ENCODE assay signal across 11 cellular contexts in genomic region chr4:147772459-147772969, GRCh38. TPM values are rescaled to one million over a fixed set of nuclear protein-coding genes. Genes with fewer than 3 reads are reported as not detected.
DNase-seq lines count a peak whose midpoint lies in the region; ATAC-seq and TF ChIP-seq lines count a peak whose summit lies in the region.
"Had no signal": no experiment of that assay in that cellular context is flagged by ENCODE, and none has a peak within 500 bp of the region (broad histone marks: within the 10 kb centered on the region; RNA-seq: fewer than 3 reads in every experiment).

No MANE protein-coding gene starts in this region.

- peaks cover 29% of the 10 kb centered on the region for H3K4me1 Mint-ChIP-seq in MCF 10A (ENCODE audit: insufficient read depth, unreplicated experiment)
- H3K4me1 Mint-ChIP-seq in activated CD4-positive, alpha-beta T cell treated with anti-CD3 and anti-CD28 coated beads for 36 hours, result peaks cover 27% of the 10 kb centered on the region
- H3K4me1 Mint-ChIP-seq: memory B cell had no signal

- H3K27me3 ChIP-seq in breast epithelium (no peaks in the 10 kb centered on the region), left lung (no peaks in the 10 kb centered on the region)

- H3K9me3 ChIP-seq in breast epithelium (no peaks in the 10 kb centered on the region), left lung (no peaks in the 10 kb centered on the region)

- POLR2A ChIA-PET in MCF 10A (lab: Yijun Ruan, JAX), result interaction anchor here (0.6 to 2.3 kb wide), 12 partner anchors 8 to 60 kb away, joined by 3 to 14 read pairs (median 3); partner anchors contain the start of gene ARHGAP10
- POLR2A ChIA-PET in activated CD4-positive, alpha-beta T cell treated with anti-CD3 and anti-CD28 coated beads for 36 hours (lab: Charles Lee), result no interaction called here

- TF ChIP-seq CTCF in MCF 10A (IDR thresholded peaks at IDR 0.05; ENCODE audit: unreplicated experiment) (no peak), breast epithelium (IDR thresholded peaks at IDR 0.05) (no peak), choroid plexus epithelial cell (conservative IDR thresholded peaks at IDR 0.05; ENCODE audit: low read depth, low read length) (no peak), left lung (IDR thresholded peaks at IDR 0.05) (no peak)

- CTCF ChIA-PET in MCF 10A (lab: Yijun Ruan, JAX), result interaction anchor here (1.1 to 5.5 kb wide), 6 partner anchors 20 to 94 kb away, joined by 3 to 24 read pairs (median 3); partner anchors contain the start of gene ARHGAP10
- CTCF ChIA-PET in activated CD4-positive, alpha-beta T cell treated with anti-CD3 and anti-CD28 coated beads for 36 hours (lab: Charles Lee), result interaction anchor here (1.5 kb wide), 1 partner anchor 94 kb away, joined by 6 read pairs; no protein-coding TSS in a partner anchor

- H3K4me1 ChIP-seq in breast epithelium (no peaks in the 10 kb centered on the region), left lung (peaks cover 0 to 19% of the 10 kb centered on the region in 2 donors)

- H3K4me3 ChIP-seq in breast epithelium (no peak overlapping the region), choroid plexus epithelial cell (ENCODE audit: low read depth, low read length) (no peak overlapping the region), left lung (no peak overlapping the region)

- no peaks in the 10 kb centered on the region for H3K36me3 Mint-ChIP-seq in MCF 10A (ENCODE audit: insufficient read depth, unreplicated experiment)
- H3K36me3 Mint-ChIP-seq in activated CD4-positive, alpha-beta T cell treated with anti-CD3 and anti-CD28 coated beads for 36 hours (ENCODE audit: low read depth), result no peaks in the 10 kb centered on the region
- H3K36me3 Mint-ChIP-seq: memory B cell had no signal

- no TSS peak for BruUV-seq in MCF 10A (replicated peaks; lab: Mats Ljungman, UMichigan)

- no peaks in the 10 kb centered on the region for H3K27me3 Mint-ChIP-seq in MCF 10A (ENCODE audit: insufficient read depth, unreplicated experiment)
- no peaks in the 10 kb centered on the region for H3K27me3 Mint-ChIP-seq in activated CD4-positive, alpha-beta T cell treated with anti-CD3 and anti-CD28 coated beads for 36 hours
- H3K27me3 Mint-ChIP-seq: memory B cell had no signal

- DNase-seq in MCF 10A (ENCODE audit: unreplicated experiment) (no peak), breast epithelium (ENCODE audit: low spot score in 2 of 2) (no peak), choroid plexus epithelial cell (ENCODE audit: low read depth) (peak; percentile 67), left lung (no peak), hippocampal formation (lab: John Stamatoyannopoulos, UW) (no peak), COLO668 (lab: John Stamatoyannopoulos, UW; ENCODE audit: unreplicated experiment) (no peak)
- DNase-seq in activated CD4-positive, alpha-beta T cell treated with anti-CD3 and anti-CD28 coated beads for 36 hours, result no peak
- DNase-seq: amygdala, NCI-H1694 had no signal

- peak overlapping the region in 1 of 2 donors; percentile 24 for H3K27ac ChIP-seq in breast epithelium
- peak overlapping the region in 1 of 2 donors; percentile 43 for H3K27ac ChIP-seq in left lung

- H3K27ac Mint-ChIP-seq in MCF 10A (ENCODE audit: low read depth, unreplicated experiment), result peak overlapping the region; percentile 68
- H3K27ac Mint-ChIP-seq in activated CD4-positive, alpha-beta T cell treated with anti-CD3 and anti-CD28 coated beads for 36 hours, result no peak overlapping the region
- H3K27ac Mint-ChIP-seq: memory B cell had no signal

- TF ChIP-seq POLR2A in breast epithelium (IDR thresholded peaks at IDR 0.05), result no peak

- peak overlapping the region; percentile 11 for H3K4me3 Mint-ChIP-seq in MCF 10A (ENCODE audit: unreplicated experiment)
- no peak overlapping the region for H3K4me3 Mint-ChIP-seq in activated CD4-positive, alpha-beta T cell treated with anti-CD3 and anti-CD28 coated beads for 36 hours
- H3K4me3 Mint-ChIP-seq: memory B cell had no signal

- H3K36me3 ChIP-seq in breast epithelium (no peaks in the 10 kb centered on the region), left lung (no peaks in the 10 kb centered on the region)

- ATAC-seq in left lung (peak; percentile 39), HG02571 (IDR thresholded peaks at IDR 0.05; ENCODE audit: unreplicated experiment) (no peak)
- no peak for ATAC-seq in activated CD4-positive, alpha-beta T cell treated with anti-CD3 and anti-CD28 coated beads for 36 hours

- no peaks in the 10 kb centered on the region for H3K9me3 Mint-ChIP-seq in MCF 10A (ENCODE audit: unreplicated experiment)
- no peaks in the 10 kb centered on the region for H3K9me3 Mint-ChIP-seq in activated CD4-positive, alpha-beta T cell treated with anti-CD3 and anti-CD28 coated beads for 36 hours (ENCODE audit: low read depth)
- H3K9me3 Mint-ChIP-seq: memory B cell had no signal

- intact Hi-C loops in MCF 10A (cut with micrococcal nuclease) (no loop called here), breast epithelium (cut with DNase I; ENCODE audit: low total_unique reads) (no loop called here), left lung (cut with DNase I) (no loop called here)
- intact Hi-C loops in activated CD4-positive, alpha-beta T cell treated with anti-CD3 and anti-CD28 coated beads for 36 hours (cut with DNase I, micrococcal nuclease), result no loop called here

RNA-seq across cellular contexts. Expression of gene ARHGAP10, which starts 40.6 kb away (rescaled TPM):
- 22.4 and 24.6 TPM in 2 replicates for total RNA-seq in MCF 10A (2022)
- total RNA-seq in breast epithelium, result 100 to 1,000 TPM in 1 of 3 donors, 10 to 100 TPM in 2; 49.5 to 138 (median 62.6) TPM
- total RNA-seq in left lung, result 10 to 100 TPM; 22.0 to 25.4 TPM
- total RNA-seq in activated CD4-positive, alpha-beta T cell treated with anti-CD3 and anti-CD28 coated beads for 36 hours, result 1 to 10 TPM; 6.1 to 6.2 TPM
